ENCODE assay signal across 8 cellular contexts in genomic region chr6:129575378-129576118, GRCh38.
DNase-seq lines count a peak whose midpoint lies in the region; ATAC-seq and TF ChIP-seq lines count a peak whose summit lies in the region.

No MANE protein-coding gene starts in this region.

- no peaks in the 10 kb centered on the region for H3F3A ChIP-seq in OCI-LY1 (ENCODE audit: insufficient read depth, low read length)

- DNase-seq in AG09319 (ENCODE audit: extremely low read depth, low read depth) = peak; percentile 36
- peak; percentile 45 for DNase-seq in H4 (ENCODE audit: low spot score)
- DNase-seq in dermis microvascular lymphatic vessel endothelial cell (ENCODE audit: low read depth in 2 of 2) = peak; percentile 30 to 63
- no peak for DNase-seq in lower lobe of right lung
- no peak for DNase-seq in vagina (ENCODE audit: extremely low spot score in 2 of 2)
- no peak for DNase-seq in posterior vena cava (ENCODE audit: low spot score)

- intact Hi-C loops in lower lobe of right lung (cut with DNase I) (no loop called here), vagina (cut with DNase I) (loop anchor here (5.0 kb wide), 1 partner anchor 78 kb away; no protein-coding TSS in a partner anchor), posterior vena cava (cut with DNase I) (no loop called here)

- H3K4me3 ChIP-seq in OCI-LY1 (ENCODE audit: low read depth, low read length, poor library complexity, severe bottlenecking) = no peak overlapping the region
- peak overlapping the region; percentile 30 for H3K4me3 ChIP-seq in lower lobe of right lung
- H3K4me3 ChIP-seq in vagina = no peak overlapping the region

- H3K9me3 ChIP-seq in OCI-LY1 (ENCODE audit: low read length) (no peaks in the 10 kb centered on the region), lower lobe of right lung (no peaks in the 10 kb centered on the region), vagina (no peaks in the 10 kb centered on the region)

- TF ChIP-seq CTCF in AG09319 (IDR thresholded peaks at IDR 0.05; ENCODE audit: low read depth, low read length) (peak; percentile 74), OCI-LY1 (IDR thresholded peaks at IDR 0.05; ENCODE audit: low read length) (peak; percentile 80), lower lobe of right lung (IDR thresholded peaks at IDR 0.05) (peak; percentile 72), vagina (IDR thresholded peaks at IDR 0.05) (peak in 2 of 3 experiments; percentile 46 to 65)

- ATAC-seq in lower lobe of right lung (peak; percentile 81 to 87), GM19467 (IDR thresholded peaks at IDR 0.05; ENCODE audit: unreplicated experiment) (no peak)

- no peaks in the 10 kb centered on the region for H4K20me1 ChIP-seq in OCI-LY1 (ENCODE audit: insufficient read depth, low read length)

- H3K79me2 ChIP-seq in OCI-LY1 (ENCODE audit: insufficient read depth, low read length) = no peaks in the 10 kb centered on the region

- H3K9ac ChIP-seq in OCI-LY1 (ENCODE audit: low read length) = no peak overlapping the region

- H3K4me2 ChIP-seq in OCI-LY1 (ENCODE audit: low read length) = no peak overlapping the region

- no peak overlapping the region for H2AFZ ChIP-seq in OCI-LY1 (ENCODE audit: low read length)

- H3K27ac ChIP-seq in OCI-LY1 (ENCODE audit: low read depth, low read length, poor library complexity, severe bottlenecking) (no peak overlapping the region), lower lobe of right lung (no peak overlapping the region), vagina (no peak overlapping the region)

- TF ChIP-seq POLR2A in vagina (IDR thresholded peaks at IDR 0.05) = no peak

- H3K36me3 ChIP-seq in OCI-LY1 (ENCODE audit: insufficient read depth, low read length) (no peaks in the 10 kb centered on the region), lower lobe of right lung (peaks cover 20% of the 10 kb centered on the region), vagina (no peaks in the 10 kb centered on the region)

- H3K9me2 ChIP-seq in OCI-LY1 (ENCODE audit: low read depth, low read length) = no peaks in the 10 kb centered on the region

- peaks cover 34% of the 10 kb centered on the region for H3K4me1 ChIP-seq in OCI-LY1 (ENCODE audit: insufficient read depth, low read length, severe bottlenecking)
- no peaks in the 10 kb centered on the region for H3K4me1 ChIP-seq in lower lobe of right lung
- no peaks in the 10 kb centered on the region for H3K4me1 ChIP-seq in vagina

- no peaks in the 10 kb centered on the region for H3K27me3 ChIP-seq in OCI-LY1 (ENCODE audit: insufficient read depth, low read length)
- no peaks in the 10 kb centered on the region for H3K27me3 ChIP-seq in lower lobe of right lung (ENCODE audit: low read depth)
- H3K27me3 ChIP-seq in vagina = no peaks in the 10 kb centered on the region

Comparison
In these comparisons a context has a peak if more than half of its experiments do, and no peak if none do; other contexts are left out.
1. DNase-seq: peak in AG09319 (single experiment), H4 (single experiment) and dermis microvascular lymphatic vessel endothelial cell (2 of 2); none in lower lobe of right lung (single experiment), vagina (0 of 2) and posterior vena cava (single experiment).
2. Peak in every context shown above with its lines, with median percentiles within 50 percentile points of each other: CTCF ChIP-seq.